9 cellular contexts compared by ENCODE assay signal in the genomic region with DNA sequence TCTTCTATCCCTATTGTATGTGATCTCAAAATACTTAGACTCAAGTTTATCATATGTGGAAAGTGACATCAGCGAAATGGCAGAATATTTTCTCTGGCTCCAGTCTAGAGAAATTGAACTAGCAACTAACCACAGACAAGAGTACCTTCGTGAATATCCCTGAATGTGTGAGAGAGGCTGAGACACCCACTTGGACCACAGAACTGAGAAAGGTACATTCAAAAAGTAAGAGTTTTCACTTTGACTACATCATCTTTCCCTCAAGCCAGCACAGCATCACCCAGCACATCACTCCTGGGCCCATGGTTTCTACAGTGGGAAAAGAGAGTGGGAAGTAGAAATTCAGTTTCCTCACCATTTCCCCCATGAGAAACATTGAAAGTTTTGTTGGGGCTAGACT.
"Had no signal": no experiment of that assay in that cellular context is flagged by ENCODE, and none has a peak within 500 bp of the region (broad histone marks: within the 10 kb centered on the region; RNA-seq: fewer than 3 reads in every experiment).

No MANE protein-coding gene starts in this region.

- H3K4me1 ChIP-seq: HAP-1 had no signal

- H3K4me1 Mint-ChIP-seq: GM23338, H9 had no signal

- DNase-seq: GM23248, GOT3, H7, H9, HCEC 1CT, HFFc6 had no signal

- H3K9ac ChIP-seq: GM23248 had no signal

- ATAC-seq: GM23338, HCT116 had no signal

- H3K4me2 ChIP-seq: GM23338 had no signal

- H3K27ac Mint-ChIP-seq: GM23338, H9, HFFc6 had no signal

- H2AFZ ChIP-seq: GM23248, GM23338 had no signal

- H3K9me3 Mint-ChIP-seq: HFFc6 had no signal

- H3K36me3 ChIP-seq: HAP-1 had no signal

- H3K27ac ChIP-seq: GM23248 had no signal

- H3K4me3 ChIP-seq: GM23248, GM23338, HAP-1 had no signal

- H3K4me3 Mint-ChIP-seq: GM23338, H9, HFFc6 had no signal
